Comparison of ENCODE assay signal across 15 cellular contexts in genomic region chr2:232541195-232541960, GRCh38. TPM values are rescaled to one million over a fixed set of nuclear protein-coding genes. Genes with fewer than 3 reads are reported as not detected.
DNase-seq lines count a peak whose midpoint lies in the region; ATAC-seq and TF ChIP-seq lines count a peak whose summit lies in the region.
"Had no signal": no experiment of that assay in that cellular context is flagged by ENCODE, and none has a peak within 500 bp of the region (broad histone marks: within the 10 kb centered on the region; RNA-seq: fewer than 3 reads in every experiment).

No MANE protein-coding gene starts in this region.

- H3K4me3 Mint-ChIP-seq in activated naive CD8-positive, alpha-beta T cell treated with anti-CD3 and anti-CD28 coated beads, Interleukin-2, amount 50 U/mL, for 24 hours, result no peak overlapping the region
- no peak overlapping the region for H3K4me3 Mint-ChIP-seq in activated naive CD8-positive, alpha-beta T cell treated with anti-CD3 and anti-CD28 coated beads for 36 hours
- no peak overlapping the region for H3K4me3 Mint-ChIP-seq in memory B cell

- H3K36me3 ChIP-seq in upper lobe of left lung, result no peaks in the 10 kb centered on the region
- H3K36me3 ChIP-seq in transverse colon, result no peaks in the 10 kb centered on the region
- H3K36me3 ChIP-seq: suprapubic skin had no signal

- H3K4me1 ChIP-seq in upper lobe of left lung (peaks cover 0 to 7% (median 3%) of the 10 kb centered on the region in 4 donors), transverse colon (no peaks in the 10 kb centered on the region)
- H3K4me1 ChIP-seq: parathyroid adenoma had no signal

- H3K27ac ChIP-seq in upper lobe of left lung (no peak overlapping the region), transverse colon (no peak overlapping the region), substantia nigra (ENCODE audit: low read depth, low read length, poor library complexity, severe bottlenecking) (no peak overlapping the region)
- H3K27ac ChIP-seq: parathyroid adenoma, suprapubic skin had no signal

- H3K36me3 Mint-ChIP-seq in activated naive CD8-positive, alpha-beta T cell treated with anti-CD3 and anti-CD28 coated beads, Interleukin-2, amount 50 U/mL, for 24 hours (ENCODE audit: low read depth), result peaks cover 8% of the 10 kb centered on the region
- H3K36me3 Mint-ChIP-seq in activated naive CD8-positive, alpha-beta T cell treated with anti-CD3 and anti-CD28 coated beads for 36 hours, result peaks cover 19% of the 10 kb centered on the region
- peaks cover 2% of the 10 kb centered on the region for H3K36me3 Mint-ChIP-seq in memory B cell

- H3K9me3 ChIP-seq in upper lobe of left lung (peaks cover 0 to 3% (median under 1%) of the 10 kb centered on the region in 4 donors), transverse colon (no peaks in the 10 kb centered on the region)
- H3K9me3 ChIP-seq: suprapubic skin had no signal

- H3K4me1 Mint-ChIP-seq in activated naive CD8-positive, alpha-beta T cell treated with anti-CD3 and anti-CD28 coated beads, Interleukin-2, amount 50 U/mL, for 24 hours, result peaks cover 10% of the 10 kb centered on the region
- H3K4me1 Mint-ChIP-seq in activated naive CD8-positive, alpha-beta T cell treated with anti-CD3 and anti-CD28 coated beads for 36 hours, result peaks cover 10% of the 10 kb centered on the region
- H3K4me1 Mint-ChIP-seq in memory B cell, result peaks cover 21% of the 10 kb centered on the region

- no peaks in the 10 kb centered on the region for H3K9me3 Mint-ChIP-seq in activated naive CD8-positive, alpha-beta T cell treated with anti-CD3 and anti-CD28 coated beads, Interleukin-2, amount 50 U/mL, for 24 hours
- H3K9me3 Mint-ChIP-seq in activated naive CD8-positive, alpha-beta T cell treated with anti-CD3 and anti-CD28 coated beads for 36 hours, result no peaks in the 10 kb centered on the region
- H3K9me3 Mint-ChIP-seq in memory B cell, result peaks cover 1% of the 10 kb centered on the region

- TF ChIP-seq EP300 in upper lobe of left lung (IDR thresholded peaks at IDR 0.05), result no peak
- no peak for TF ChIP-seq EP300 in transverse colon (IDR thresholded peaks at IDR 0.05; ENCODE audit: low read depth)

- TF ChIP-seq CTCF in upper lobe of left lung (IDR thresholded peaks at IDR 0.05) (no peak), transverse colon (IDR thresholded peaks at IDR 0.05) (no peak)

- in situ Hi-C loops in transverse colon (cut with MboI; ENCODE audit: low pct_ligation_motif_present in 1 of 4, low pct_unique_long_range_greater_than_20kb in 1 of 4, low sequenced_read_pairs in 3 of 4), result no loop called here

- no peak overlapping the region for H3K27ac Mint-ChIP-seq in activated naive CD8-positive, alpha-beta T cell treated with anti-CD3 and anti-CD28 coated beads, Interleukin-2, amount 50 U/mL, for 24 hours
- no peak overlapping the region for H3K27ac Mint-ChIP-seq in activated naive CD8-positive, alpha-beta T cell treated with anti-CD3 and anti-CD28 coated beads for 36 hours
- no peak overlapping the region for H3K27ac Mint-ChIP-seq in memory B cell

- 61 to 70% methylated on average over 18 to 19 of the region's 19 CpGs for WGBS in upper lobe of left lung, 2 donors
- 68 to 100% methylated on average over 1 to 19 of the region's 19 CpGs for WGBS in transverse colon (ENCODE audit: low coverage in 1 of 2), 2 donors

- H3K27me3 ChIP-seq in upper lobe of left lung (no peaks in the 10 kb centered on the region), transverse colon (peaks cover 35% of the 10 kb centered on the region)

- H3K4me3 ChIP-seq in upper lobe of left lung, result no peak overlapping the region
- no peak overlapping the region for H3K4me3 ChIP-seq in transverse colon
- H3K4me3 ChIP-seq: suprapubic skin had no signal

- ATAC-seq in activated naive CD8-positive, alpha-beta T cell treated with anti-CD3 and anti-CD28 coated beads, Interleukin-2, amount 50 U/mL, for 24 hours, result peak; percentile 21
- peak; percentile 27 for ATAC-seq in memory B cell (ENCODE audit: low read depth)
- ATAC-seq in upper lobe of left lung (ENCODE audit: low FRiP score in 2 of 2), result peak in 1 of 2 donors; percentile 9

- DNase-seq in activated naive CD8-positive, alpha-beta T cell treated with anti-CD3 and anti-CD28 coated beads, Interleukin-2, amount 50 U/mL, for 24 hours, result no peak
- DNase-seq in activated naive CD8-positive, alpha-beta T cell treated with anti-CD3 and anti-CD28 coated beads for 36 hours, result no peak
- DNase-seq in UCSD-AML1 (lab: John Stamatoyannopoulos, UW; ENCODE audit: unreplicated experiment) (peak; percentile 27), memory B cell (ENCODE audit: low spot score in 2 of 2) (no peak), upper lobe of left lung (peak; percentile 21 to 51), transverse colon (no peak), retina (no peak), substantia nigra (lab: John Stamatoyannopoulos, UW) (no peak)
- DNase-seq: activated T-cell treated with anti-CD3 and anti-CD28 coated beads, Interleukin-2, amount 50 U/mL, for 1 hour; NCI-H2029; NCI-H526 treated with DMSO at 0.1 percent for 48 hours had no signal

- intact Hi-C loops in transverse colon (cut with DNase I; ENCODE audit: low total_unique reads), result no loop called here

- peaks cover 4% of the 10 kb centered on the region for H3K27me3 Mint-ChIP-seq in activated naive CD8-positive, alpha-beta T cell treated with anti-CD3 and anti-CD28 coated beads, Interleukin-2, amount 50 U/mL, for 24 hours
- H3K27me3 Mint-ChIP-seq in activated naive CD8-positive, alpha-beta T cell treated with anti-CD3 and anti-CD28 coated beads for 36 hours, result peaks cover 6% of the 10 kb centered on the region
- H3K27me3 Mint-ChIP-seq in memory B cell, result peaks cover 18% of the 10 kb centered on the region

- TF ChIP-seq POLR2A in upper lobe of left lung (IDR thresholded peaks at IDR 0.05), result no peak
- no peak for TF ChIP-seq POLR2A in transverse colon (IDR thresholded peaks at IDR 0.05)

RNA-seq across cellular contexts. Expression of gene CHRNG, which starts 1.9 kb away (rescaled TPM):
- not detected for total RNA-seq in activated naive CD8-positive, alpha-beta T cell treated with anti-CD3 and anti-CD28 coated beads for 36 hours
- total RNA-seq in upper lobe of left lung, result not detected
- not detected for total RNA-seq in transverse colon
- total RNA-seq: endothelial cell of umbilical vein, mononuclear cell, suprapubic skin had no signal

RNA-seq across cellular contexts. Expression of gene TIGD1, which starts 9.0 kb away (rescaled TPM):
- 1 to 10 TPM; 6.9 to 7.0 TPM for total RNA-seq in activated naive CD8-positive, alpha-beta T cell treated with anti-CD3 and anti-CD28 coated beads for 36 hours
- total RNA-seq in upper lobe of left lung (10 to 100 TPM in 1 of 6 donors, 1 to 10 TPM in 5; 2.6 to 12.6 (median 4.4) TPM), transverse colon (10 to 100 TPM in 2 of 4 donors, 1 to 10 TPM in 2; 4.6 to 23.1 (median 11.9) TPM)

RNA-seq across cellular contexts. Expression of gene EIF4E2, which starts 9.1 kb away (rescaled TPM):
- 10 to 100 TPM; 70.1 to 71.8 TPM for total RNA-seq in activated naive CD8-positive, alpha-beta T cell treated with anti-CD3 and anti-CD28 coated beads for 36 hours
- total RNA-seq in upper lobe of left lung (10 to 100 TPM; 24.1 to 96.4 (median 57.2) TPM), transverse colon (1,000 to 10,000 TPM in 1 of 4 donors, 10 to 100 TPM in 3; 46.0 to 2,324 (median 55.7) TPM)

RNA-seq across cellular contexts. Expression of gene CHRND, which starts 15.4 kb away (rescaled TPM):
- total RNA-seq in activated naive CD8-positive, alpha-beta T cell treated with anti-CD3 and anti-CD28 coated beads for 36 hours, result not detected
- total RNA-seq in upper lobe of left lung (not detected), transverse colon (not detected)
- total RNA-seq: endothelial cell of umbilical vein, mononuclear cell, suprapubic skin had no signal

RNA-seq across cellular contexts. Expression of gene PRSS56, which starts 21.2 kb away (rescaled TPM):
- not detected for total RNA-seq in activated naive CD8-positive, alpha-beta T cell treated with anti-CD3 and anti-CD28 coated beads for 36 hours
- total RNA-seq in upper lobe of left lung (not detected), transverse colon (not detected)
- total RNA-seq: endothelial cell of umbilical vein, mononuclear cell, suprapubic skin had no signal

Comparison
In these comparisons a context has a peak if more than half of its experiments do, and no peak if none do; other contexts are left out.
1. DNase-seq: peak in UCSD-AML1 (single experiment) and upper lobe of left lung (2 of 2); none in activated naive CD8-positive, alpha-beta T cell treated with anti-CD3 and anti-CD28 coated beads, Interleukin-2, amount 50 U/mL, for 24 hours (single experiment), activated naive CD8-positive, alpha-beta T cell treated with anti-CD3 and anti-CD28 coated beads for 36 hours (single experiment), memory B cell (0 of 2), transverse colon (single experiment), retina (single experiment) and substantia nigra (0 of 49).